In genomic region chr3:27360113-27361078, GRCh38 we compare ENCODE assay signal across 9 cellular contexts. TPM values are rescaled to one million over a fixed set of nuclear protein-coding genes. Genes with fewer than 3 reads are reported as not detected.
DNase-seq lines count a peak whose midpoint lies in the region; ATAC-seq, FAIRE-seq and TF ChIP-seq lines count a peak whose summit lies in the region.
"Had no signal": no experiment of that assay in that cellular context is flagged by ENCODE, and none has a peak within 500 bp of the region (broad histone marks: within the 10 kb centered on the region; RNA-seq: fewer than 3 reads in every experiment).

No MANE protein-coding gene starts in this region.

- H3K27me3 ChIP-seq in CD4-positive, CD25-positive, alpha-beta regulatory T cell (ENCODE audit: control insufficient read depth, insufficient read depth, low read length): no peaks in the 10 kb centered on the region
- H3K27me3 ChIP-seq in Loucy (ENCODE audit: insufficient read depth, low read length, poor library complexity, severe bottlenecking) (no peaks in the 10 kb centered on the region), brain microvascular endothelial cell (replicated peaks) (no peaks in the 10 kb centered on the region)
- H3K27me3 ChIP-seq: cardiac muscle cell had no signal

- no peaks in the 10 kb centered on the region for H3K27me3 Mint-ChIP-seq in CD4-positive, CD25-positive, alpha-beta regulatory T cell

- H4K20me1 ChIP-seq in Loucy (ENCODE audit: insufficient read depth, low read length, poor library complexity, severe bottlenecking): no peaks in the 10 kb centered on the region

- FAIRE-seq in kidney (lab: Jason Lieb, UNC): no peak

- peak overlapping the region; percentile 37 for H3K27ac ChIP-seq in CD4-positive, CD25-positive, alpha-beta regulatory T cell (ENCODE audit: insufficient read depth, low read length, poor library complexity, severe bottlenecking)
- peak overlapping the region; percentile 1 for H3K27ac ChIP-seq in brain microvascular endothelial cell
- peak overlapping the region in 1 of 2 donors; percentile 32 for H3K27ac ChIP-seq in kidney (ENCODE audit: low read depth in 2 of 2, low read length in 2 of 2)
- H3K27ac ChIP-seq in coronary artery: no peak overlapping the region
- H3K27ac ChIP-seq: cardiac muscle cell had no signal

- TF ChIP-seq CTCF in Loucy (conservative IDR thresholded peaks at IDR 0.05; ENCODE audit: low read length) (no peak), brain microvascular endothelial cell (IDR thresholded peaks at IDR 0.05; ENCODE audit: low read depth, low read length, missing control alignments) (no peak), kidney (IDR thresholded peaks at IDR 0.05; ENCODE audit: borderline replicate concordance, extremely low read depth, insufficient read depth) (no peak), coronary artery (IDR thresholded peaks at IDR 0.05) (no peak)

- no peak for DNase-seq in CD4-positive, CD25-positive, alpha-beta regulatory T cell
- DNase-seq in brain microvascular endothelial cell (peak; percentile 54), kidney (no peak), DMS114 treated with DMSO at 0.1 percent for 48 hours (lab: John Stamatoyannopoulos, UW; ENCODE audit: unreplicated experiment) (no peak), coronary artery (ENCODE audit: low spot score) (no peak)
- DNase-seq in activated CD4-positive, alpha-beta T cell treated with anti-CD3 and anti-CD28 coated beads for 1 hour: no peak

- H3K27ac Mint-ChIP-seq in CD4-positive, CD25-positive, alpha-beta regulatory T cell: peak overlapping the region in 2 of 3 donors; percentile 21 to 26

- intact Hi-C loops in kidney (cut with DNase I): no loop called here

- ATAC-seq in CD4-positive, CD25-positive, alpha-beta regulatory T cell (ENCODE audit: low read depth in 2 of 2): no peak
- ATAC-seq in GM21619 (IDR thresholded peaks at IDR 0.05; ENCODE audit: unreplicated experiment): peak; percentile 66

- no peaks in the 10 kb centered on the region for H3K36me3 ChIP-seq in CD4-positive, CD25-positive, alpha-beta regulatory T cell (ENCODE audit: control insufficient read depth, insufficient read depth, low read length)
- H3K36me3 ChIP-seq in Loucy (ENCODE audit: insufficient read depth, low read length) (no peaks in the 10 kb centered on the region), brain microvascular endothelial cell (replicated peaks) (no peaks in the 10 kb centered on the region), kidney (ENCODE audit: control insufficient read depth in 1 of 2, insufficient read depth in 2 of 2, low read length in 2 of 2) (no peaks in the 10 kb centered on the region)
- H3K36me3 ChIP-seq: cardiac muscle cell had no signal

- no peaks in the 10 kb centered on the region for H3K9me3 ChIP-seq in CD4-positive, CD25-positive, alpha-beta regulatory T cell (ENCODE audit: control insufficient read depth in 2 of 2, low read length in 2 of 2)
- H3K9me3 ChIP-seq in Loucy (ENCODE audit: insufficient read depth, low read depth, low read length) (no peaks in the 10 kb centered on the region), kidney (ENCODE audit: control insufficient read depth in 1 of 2, low read length in 2 of 2) (no peaks in the 10 kb centered on the region)

- no peaks in the 10 kb centered on the region for H3K79me2 ChIP-seq in Loucy (ENCODE audit: insufficient read depth, low read length)

- H3K4me3 ChIP-seq in CD4-positive, CD25-positive, alpha-beta regulatory T cell (ENCODE audit: low read depth, low read length): peak overlapping the region; percentile 67
- H3K4me3 ChIP-seq in Loucy (ENCODE audit: low read length, poor library complexity, severe bottlenecking) (peak overlapping the region; percentile 66), brain microvascular endothelial cell (ENCODE audit: low read depth, low read length) (no peak overlapping the region), kidney (ENCODE audit: low read length in 2 of 2) (no peak overlapping the region), coronary artery (no peak overlapping the region)
- H3K4me3 ChIP-seq: cardiac muscle cell had no signal

- H3K36me3 Mint-ChIP-seq in CD4-positive, CD25-positive, alpha-beta regulatory T cell: no peaks in the 10 kb centered on the region

- H3K4me3 Mint-ChIP-seq in CD4-positive, CD25-positive, alpha-beta regulatory T cell: peak overlapping the region in 1 of 4 donors; percentile 26

- H3K9me2 ChIP-seq in Loucy (replicated peaks; ENCODE audit: low read depth, low read length): no peaks in the 10 kb centered on the region

- peak overlapping the region; percentile 67 for H2AFZ ChIP-seq in Loucy (ENCODE audit: low read length)

- H3F3A ChIP-seq in Loucy (ENCODE audit: low read depth): peaks cover 4% of the 10 kb centered on the region; the same call in 1 of the 2 replicates

- in situ Hi-C loops in brain microvascular endothelial cell (cut with HindIII; ENCODE audit: low pct_ligation_motif_present, low sequenced_read_pairs): no loop called here

- peaks cover 23 to 45% (median 36%) of the 10 kb centered on the region in 4 donors for H3K4me1 Mint-ChIP-seq in CD4-positive, CD25-positive, alpha-beta regulatory T cell

- H3K4me2 ChIP-seq in Loucy (ENCODE audit: low read depth, low read length, poor library complexity, severe bottlenecking): peak overlapping the region; percentile 94

- H3K4me1 ChIP-seq in CD4-positive, CD25-positive, alpha-beta regulatory T cell (ENCODE audit: control insufficient read depth, insufficient read depth, low read length, poor library complexity, severe bottlenecking): peaks cover 35% of the 10 kb centered on the region
- H3K4me1 ChIP-seq in Loucy (ENCODE audit: insufficient read depth, low read length, poor library complexity, severe bottlenecking) (peaks cover 33% of the 10 kb centered on the region), kidney (ENCODE audit: control insufficient read depth in 1 of 2, insufficient read depth in 1 of 2, low read depth in 1 of 2, low read length in 2 of 2) (peaks cover 4 to 16% of the 10 kb centered on the region in 2 donors)

- H3K9me3 Mint-ChIP-seq in CD4-positive, CD25-positive, alpha-beta regulatory T cell: peaks cover 0 to 6% (median 0%) of the 10 kb centered on the region in 7 donors

- H3K9ac ChIP-seq in Loucy (ENCODE audit: low read depth, low read length, poor library complexity, severe bottlenecking): peak overlapping the region; percentile 68
- no peak overlapping the region for H3K9ac ChIP-seq in kidney (ENCODE audit: low read length in 2 of 2)

RNA-seq across cellular contexts. Expression of gene NEK10, which starts 8.8 kb away (rescaled TPM):
- total RNA-seq in CD4-positive, CD25-positive, alpha-beta regulatory T cell: 3.9 TPM
- under 1 TPM in 1 of 4 donors, not detected in 3; 0.54 TPM for polyA plus RNA-seq in CD4-positive, CD25-positive, alpha-beta regulatory T cell
- 4.1 TPM for total RNA-seq in kidney
- 1.0 TPM for polyA plus RNA-seq in kidney (ENCODE audit: insufficient read depth, low read depth, low replicate concordance)

Comparison
In these comparisons a context has a peak if more than half of its experiments do, and no peak if none do; other contexts are left out.
1. H3K27ac ChIP-seq: peak in CD4-positive, CD25-positive, alpha-beta regulatory T cell (single experiment) and brain microvascular endothelial cell (single experiment); none in coronary artery (0 of 2).
2. H3K4me3 ChIP-seq: peak in CD4-positive, CD25-positive, alpha-beta regulatory T cell (single experiment) and Loucy (single experiment); none in brain microvascular endothelial cell (single experiment), kidney (0 of 2) and coronary artery (single experiment).